In the genomic region with DNA sequence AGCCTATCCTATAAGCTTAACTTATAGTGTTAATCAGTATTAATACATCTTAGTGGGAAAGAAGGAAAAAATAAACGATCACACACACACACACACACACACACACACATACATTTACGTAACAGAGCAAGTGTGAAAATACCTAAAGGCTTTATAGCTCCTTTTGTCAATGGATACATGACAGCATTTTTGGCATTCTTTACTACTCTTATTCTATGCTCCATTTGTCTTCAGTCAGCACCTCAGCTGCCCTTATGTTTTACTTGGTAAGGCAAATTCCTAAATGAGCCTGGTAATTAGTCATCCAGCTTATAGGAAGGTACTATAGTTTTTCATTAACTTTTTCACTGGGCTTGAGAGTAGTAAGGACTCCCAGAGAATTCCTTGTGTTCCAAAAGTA, we compare ENCODE assay signal across 28 cellular contexts. TPM values are rescaled to one million over a fixed set of nuclear protein-coding genes. Genes with fewer than 3 reads are reported as not detected.
A peak's percentile ranks its signal among the peaks of the same experiment; 100 is the strongest.
DNase-seq lines count a peak whose midpoint lies in the region; ATAC-seq and TF ChIP-seq lines count a peak whose summit lies in the region.
"Had no signal": no experiment of that assay in that cellular context is flagged by ENCODE, and none has a peak within 500 bp of the region (broad histone marks: within the 10 kb centered on the region; RNA-seq: fewer than 3 reads in every experiment).

No MANE protein-coding gene starts in this region.

- H3K27me3 Mint-ChIP-seq in T-helper 17 cell: peaks cover 17% of the 10 kb centered on the region
- H3K27me3 Mint-ChIP-seq: stimulated activated naive CD8-positive, alpha-beta T cell treated with anti-CD3 and anti-CD28 coated beads, Interleukin-15, Interleukin-2, amounts not matched to agents 100 ng/mL and 50 ng/mL, for 24 hours had no signal

- H3F3A ChIP-seq in Loucy (ENCODE audit: low read depth): no peaks in the 10 kb centered on the region

- no peaks in the 10 kb centered on the region for H3K79me2 ChIP-seq in Loucy (ENCODE audit: insufficient read depth, low read length)

- no peak for TF ChIP-seq POLR2A in right lobe of liver (IDR thresholded peaks at IDR 0.05)

- H3K27me3 ChIP-seq in Loucy (ENCODE audit: insufficient read depth, low read length, poor library complexity, severe bottlenecking) (no peaks in the 10 kb centered on the region), foreskin keratinocyte (peaks cover 7% of the 10 kb centered on the region), right lobe of liver (no peaks in the 10 kb centered on the region), brain microvascular endothelial cell (replicated peaks) (no peaks in the 10 kb centered on the region)
- H3K27me3 ChIP-seq: ascending aorta had no signal

- no peaks in the 10 kb centered on the region for H3K9me3 ChIP-seq in Loucy (ENCODE audit: insufficient read depth, low read depth, low read length)
- H3K9me3 ChIP-seq in right lobe of liver: no peaks in the 10 kb centered on the region
- no peaks in the 10 kb centered on the region for H3K9me3 ChIP-seq in T-helper 17 cell (ENCODE audit: control insufficient read depth, low read length, poor library complexity, severe bottlenecking)
- H3K9me3 ChIP-seq: ascending aorta, heart left ventricle, mucosa of descending colon, tibial artery had no signal

- no peak overlapping the region for H3K27ac ChIP-seq in foreskin keratinocyte
- peak overlapping the region; percentile 71 to 81 (median 76) for H3K27ac ChIP-seq in right lobe of liver
- H3K27ac ChIP-seq in brain microvascular endothelial cell: no peak overlapping the region
- H3K27ac ChIP-seq: ascending aorta, heart left ventricle, tibial artery had no signal

- in situ Hi-C loops in brain microvascular endothelial cell (cut with HindIII; ENCODE audit: low pct_ligation_motif_present, low sequenced_read_pairs): no loop called here

- no peak overlapping the region for H3K4me2 ChIP-seq in Loucy (ENCODE audit: low read depth, low read length, poor library complexity, severe bottlenecking)

- no peaks in the 10 kb centered on the region for H4K20me1 ChIP-seq in Loucy (ENCODE audit: insufficient read depth, low read length, poor library complexity, severe bottlenecking)

- 73% methylated on average over 2 of the region's 2 CpGs for WGBS in right lobe of liver (ENCODE audit: insufficient coverage, low coverage, low lambda C conversion rate, missing lambda C conversion rate)

- no peak overlapping the region for H3K9ac ChIP-seq in Loucy (ENCODE audit: low read depth, low read length, poor library complexity, severe bottlenecking)

- H3K27ac Mint-ChIP-seq in T-helper 17 cell: no peak overlapping the region
- H3K27ac Mint-ChIP-seq: activated naive CD4-positive, alpha-beta T cell treated with anti-CD3 and anti-CD28 coated beads, Interleukin-2, amount 50 U/mL, for 24 hours; activated T-helper 1 cell treated with anti-CD3 and anti-CD28 coated beads, Interleukin-12 subunit alpha, Interleukin-12 subunit beta, Interleukin-2, Interleukin-4 antibody, amounts not matched to agents 30 ng/mL and 10 ng/mL and 1 ng/mL, durations not matched to agents 14 hours and 24 hours and 36 hours; CD4-positive, alpha-beta T cell; immature natural killer cell; stimulated activated naive CD8-positive, alpha-beta T cell treated with anti-CD3 and anti-CD28 coated beads, Interleukin-15, Interleukin-2, amounts not matched to agents 100 ng/mL and 50 ng/mL, for 24 hours; T-helper 1 cell treated with Interleukin-12 subunit alpha and Interleukin-12 subunit beta and Interleukin-4 antibody, amounts not matched to agents 30 μg/mL and 1 μg/mL, for 36 hours had no signal

- no peak for ATAC-seq in foreskin keratinocyte
- ATAC-seq in right lobe of liver: no peak
- no peak for ATAC-seq in left lobe of liver
- ATAC-seq in T-helper 17 cell: no peak
- ATAC-seq: heart left ventricle, mucosa of descending colon had no signal

- no peaks in the 10 kb centered on the region for H3K9me2 ChIP-seq in Loucy (replicated peaks; ENCODE audit: low read depth, low read length)

- TF ChIP-seq CTCF in Loucy (conservative IDR thresholded peaks at IDR 0.05; ENCODE audit: low read length) (no peak), foreskin keratinocyte (conservative IDR thresholded peaks at IDR 0.05) (no peak), right lobe of liver (IDR thresholded peaks at IDR 0.05) (no peak), brain microvascular endothelial cell (IDR thresholded peaks at IDR 0.05; ENCODE audit: low read depth, low read length, missing control alignments) (no peak)

- H3K4me3 ChIP-seq in Loucy (ENCODE audit: low read length, poor library complexity, severe bottlenecking) (no peak overlapping the region), right lobe of liver (no peak overlapping the region), brain microvascular endothelial cell (ENCODE audit: low read depth, low read length) (no peak overlapping the region)
- H3K4me3 ChIP-seq: ascending aorta, heart left ventricle, mucosa of descending colon, tibial artery had no signal

- DNase-seq in foreskin keratinocyte: peak; percentile 21 to 44
- DNase-seq in right lobe of liver: no peak
- DNase-seq in left lobe of liver (ENCODE audit: low spot score): no peak
- DNase-seq in NCI-H187 (lab: John Stamatoyannopoulos, UW): no peak
- DNase-seq in T-helper 17 cell: no peak
- no peak for DNase-seq in brain microvascular endothelial cell
- DNase-seq: CD4-positive, alpha-beta T cell; GOT3; heart left ventricle; immature natural killer cell; IMR-90; mucosa of descending colon; NCI-H1105; NCI-H2029 treated with DMSO at 0.1 percent for 48 hours; NCI-H226; NCI-H748 treated with DMSO at 0.1 percent for 48 hours; posterior cingulate gyrus; RPMI8226; tibial artery had no signal

- H2AFZ ChIP-seq in Loucy (ENCODE audit: low read length): peak overlapping the region; percentile 55; the same call in 1 of the 2 replicates

- peaks cover 1% of the 10 kb centered on the region for H3K4me1 Mint-ChIP-seq in T-helper 17 cell
- H3K4me1 Mint-ChIP-seq: activated naive CD4-positive, alpha-beta T cell treated with anti-CD3 and anti-CD28 coated beads, Interleukin-2, amount 50 U/mL, for 24 hours; immature natural killer cell; neural crest cell had no signal

- no peak overlapping the region for H3K4me3 Mint-ChIP-seq in T-helper 17 cell
- H3K4me3 Mint-ChIP-seq: activated naive CD4-positive, alpha-beta T cell treated with anti-CD3 and anti-CD28 coated beads, Interleukin-2, amount 50 U/mL, for 24 hours; activated T-helper 1 cell treated with anti-CD3 and anti-CD28 coated beads, Interleukin-12 subunit alpha, Interleukin-12 subunit beta, Interleukin-2, Interleukin-4 antibody, amounts not matched to agents 30 ng/mL and 10 ng/mL and 1 ng/mL, durations not matched to agents 14 hours and 24 hours and 36 hours; CD4-positive, alpha-beta T cell; immature natural killer cell; neural crest cell; stimulated activated naive CD8-positive, alpha-beta T cell treated with anti-CD3 and anti-CD28 coated beads, Interleukin-15, Interleukin-2, amounts not matched to agents 100 ng/mL and 50 ng/mL, for 24 hours; T-helper 1 cell treated with Interleukin-12 subunit alpha and Interleukin-12 subunit beta and Interleukin-4 antibody, amounts not matched to agents 30 μg/mL and 1 μg/mL, for 36 hours had no signal

- H3K4me1 ChIP-seq in Loucy (ENCODE audit: insufficient read depth, low read length, poor library complexity, severe bottlenecking): peaks cover 28% of the 10 kb centered on the region
- H3K4me1 ChIP-seq in foreskin keratinocyte: no peaks in the 10 kb centered on the region
- H3K4me1 ChIP-seq in right lobe of liver: peaks cover 0 to 43% (median 16%) of the 10 kb centered on the region in 4 donors
- H3K4me1 ChIP-seq: ascending aorta, heart left ventricle, tibial artery had no signal

- H3K36me3 Mint-ChIP-seq in T-helper 17 cell (ENCODE audit: low read depth): peaks cover 1% of the 10 kb centered on the region
- H3K36me3 Mint-ChIP-seq: immature natural killer cell had no signal

- intact Hi-C loops in right lobe of liver (cut with DNase I): no loop called here

- no peaks in the 10 kb centered on the region for H3K36me3 ChIP-seq in Loucy (ENCODE audit: insufficient read depth, low read length)
- H3K36me3 ChIP-seq in right lobe of liver: no peaks in the 10 kb centered on the region
- H3K36me3 ChIP-seq in brain microvascular endothelial cell (replicated peaks): no peaks in the 10 kb centered on the region
- H3K36me3 ChIP-seq: ascending aorta, heart left ventricle, tibial artery had no signal

RNA-seq across cellular contexts. Expression of a gene that starts 25.1 kb away (rescaled TPM):
- total RNA-seq in foreskin keratinocyte (not detected in 2 replicates), right lobe of liver (10 to 100 TPM in 5 of 6 experiments, 1 to 10 TPM in 1; 9.5 to 31.4 (median 20.8) TPM), left lobe of liver (10.4 TPM), T-helper 17 cell (1 to 10 TPM; 1.3 to 2.4 TPM)
- polyA plus RNA-seq in foreskin keratinocyte: not detected in 2 replicates
- total RNA-seq: ascending aorta, dermis microvascular lymphatic vessel endothelial cell, heart left ventricle, IMR-90, lower leg skin, mucosa of descending colon, neural crest cell had no signal
- polyA plus RNA-seq: heart left ventricle, immature natural killer cell, IMR-90 had no signal

RNA-seq across cellular contexts. Expression of a gene that starts 31.4 kb away (rescaled TPM):
- total RNA-seq in foreskin keratinocyte (not detected in 2 replicates), right lobe of liver (10 to 100 TPM; 23.3 to 40.7 (median 33.4) TPM), left lobe of liver (27.6 TPM), T-helper 17 cell (not detected)
- not detected in 2 replicates for polyA plus RNA-seq in foreskin keratinocyte
- total RNA-seq: ascending aorta; CD4-positive, alpha-beta T cell; dermis microvascular lymphatic vessel endothelial cell; heart left ventricle; IMR-90; lower leg skin; mucosa of descending colon; neural crest cell had no signal
- polyA plus RNA-seq: heart left ventricle, immature natural killer cell, IMR-90 had no signal

Comparison
In these comparisons a context has a peak if more than half of its experiments do, and no peak if none do; other contexts are left out.
1. DNase-seq: peak in foreskin keratinocyte (2 of 2); none in right lobe of liver (0 of 3), left lobe of liver (single experiment), NCI-H187 (0 of 2), T-helper 17 cell (0 of 3) and brain microvascular endothelial cell (single experiment).
2. H3K27ac ChIP-seq: peak in right lobe of liver (3 of 3); none in foreskin keratinocyte (single experiment) and brain microvascular endothelial cell (single experiment).
3. RNA of a gene that starts 31.4 kb away (total RNA-seq): 23.3 to 40.7 TPM in right lobe of liver and 27.6 TPM in left lobe of liver (single experiment); not detected in foreskin keratinocyte and not detected in T-helper 17 cell; every median in the first group is over 10 times any median in the second.